In genomic region chr17:41959336-41960095, GRCh38 we compare ENCODE assay signal across 1 cellular context.
TF ChIP-seq lines count a peak whose summit lies in the region.

No MANE protein-coding gene starts in this region.

TF ChIP-seq in HepG2, 621 proteins besides CTCF, POLR2A, EP300 and RAD21 (continued from another document and continues in another):
- TF ChIP-seq THRA (CRISPR knock-in tag; IDR thresholded peaks at IDR 0.05; ENCODE audit: borderline replicate concordance) (no peak), ZNF691 (CRISPR knock-in tag; IDR thresholded peaks at IDR 0.05; ENCODE audit: borderline replicate concordance, low read depth) (no peak), NBN (conservative IDR thresholded peaks at IDR 0.05) (no peak), ZNF597 (CRISPR knock-in tag; IDR thresholded peaks at IDR 0.05) (no peak), SIN3B (IDR thresholded peaks at IDR 0.05; ENCODE audit: low read length) (no peak; the same call in 1 of the 2 replicates), MTERF4 (CRISPR knock-in tag; IDR thresholded peaks at IDR 0.05) (no peak; the same call in 1 of the 2 replicates), SUZ12 (IDR thresholded peaks at IDR 0.05; ENCODE audit: low read depth, low read length) (no peak), ZNF607 (CRISPR knock-in tag; IDR thresholded peaks at IDR 0.05; ENCODE audit: borderline replicate concordance) (no peak), ZNF280D (CRISPR knock-in tag; IDR thresholded peaks at IDR 0.05) (peak; percentile 64; the same call in 1 of the 2 replicates), HMG20B (CRISPR knock-in tag; conservative IDR thresholded peaks at IDR 0.05) (0 out of 2 replicates have a peak, but pooled peaks have one; percentile 43), SAP130 (CRISPR knock-in tag; IDR thresholded peaks at IDR 0.05; ENCODE audit: low read depth) (peak; percentile 60; the same call in 1 of the 2 replicates), SALL2 (CRISPR knock-in tag; IDR thresholded peaks at IDR 0.05) (peak; percentile 70), MIER2 (CRISPR knock-in tag; IDR thresholded peaks at IDR 0.05) (no peak; the same call in 1 of the 2 replicates), ZNF773 (CRISPR knock-in tag; IDR thresholded peaks at IDR 0.05; ENCODE audit: borderline replicate concordance) (no peak), ZFP41 (CRISPR knock-in tag; IDR thresholded peaks at IDR 0.05; ENCODE audit: borderline replicate concordance) (no peak), ZNF512 (CRISPR knock-in tag; IDR thresholded peaks at IDR 0.05) (no peak), GLI4 (CRISPR knock-in tag; IDR thresholded peaks at IDR 0.05; ENCODE audit: borderline replicate concordance) (no peak), HNRNPH1 (optimal IDR thresholded peaks at IDR 0.05; ENCODE audit: low read depth, low read length) (no peak), KAT8 (CRISPR knock-in tag; IDR thresholded peaks at IDR 0.05) (no peak; the same call in 1 of the 2 replicates), TEF (CRISPR knock-in tag; IDR thresholded peaks at IDR 0.05) (peak; percentile 90), NFE2L2 (IDR thresholded peaks at IDR 0.05; ENCODE audit: low read length) (no peak; the same call in 1 of the 2 replicates), RFX1 (IDR thresholded peaks at IDR 0.05) (no peak), ZNF503 (CRISPR knock-in tag; IDR thresholded peaks at IDR 0.05) (no peak), MNT (IDR thresholded peaks at IDR 0.05) (no peak), IRX3 (CRISPR knock-in tag; IDR thresholded peaks at IDR 0.05; ENCODE audit: borderline replicate concordance, low read depth) (no peak), MTF1 (CRISPR knock-in tag; IDR thresholded peaks at IDR 0.05) (no peak), ZNF382 (CRISPR knock-in tag; IDR thresholded peaks at IDR 0.05; ENCODE audit: borderline replicate concordance) (no peak), GTF2F1 (IDR thresholded peaks at IDR 0.05; ENCODE audit: low read length) (no peak), BCL6 (CRISPR knock-in tag; IDR thresholded peaks at IDR 0.05) (no peak; the same call in 1 of the 2 replicates), KAT2B (IDR thresholded peaks at IDR 0.05; ENCODE audit: borderline replicate concordance, low read depth, low read length) (no peak), ZNF230 (CRISPR knock-in tag; IDR thresholded peaks at IDR 0.05) (0 out of 2 replicates have a peak, but pooled peaks have one; percentile 74), ZXDC (CRISPR knock-in tag; IDR thresholded peaks at IDR 0.05) (no peak), CREB3 (CRISPR knock-in tag; IDR thresholded peaks at IDR 0.05) (0 out of 2 replicates have a peak, but pooled peaks have one; percentile 13), ZNF598 (CRISPR knock-in tag; IDR thresholded peaks at IDR 0.05; ENCODE audit: borderline replicate concordance) (no peak; the same call in 1 of the 2 replicates), AFF4 (CRISPR knock-in tag; IDR thresholded peaks at IDR 0.05) (no peak), ZNF788 (CRISPR knock-in tag; IDR thresholded peaks at IDR 0.05; ENCODE audit: borderline replicate concordance) (peak; percentile 89)
